23 cellular contexts compared by ENCODE assay signal in genomic region chr13:112226320-112227002, GRCh38.
DNase-seq lines count a peak whose midpoint lies in the region; ATAC-seq, FAIRE-seq and TF ChIP-seq lines count a peak whose summit lies in the region.
"Had no signal": no experiment of that assay in that cellular context is flagged by ENCODE, and none has a peak within 500 bp of the region (broad histone marks: within the 10 kb centered on the region; RNA-seq: fewer than 3 reads in every experiment).

No MANE protein-coding gene starts in this region.

- no peaks in the 10 kb centered on the region for H3K79me1 ChIP-seq in neuronal stem cell (ENCODE audit: low read depth, low read length)

- DNase-seq in right lobe of liver (no peak), HepG2 (ENCODE audit: low spot score) (no peak), neuronal stem cell (ENCODE audit: low spot score) (no peak), spleen (peak; percentile 23), NCI-H1105 (lab: John Stamatoyannopoulos, UW) (no peak), MG63 (no peak)
- DNase-seq in activated naive CD4-positive, alpha-beta T cell treated with anti-CD3 and anti-CD28 coated beads for 36 hours: no peak
- DNase-seq: Caco-2; CD4-positive, CD25-positive, alpha-beta regulatory T cell; CD8-positive, alpha-beta T cell; DMS153; DND-41; GOT3; HFFc6 had no signal

- CTCF ChIA-PET in HepG2 (lab: Yijun Ruan, JAX; ENCODE audit: low intra/inter-chr PET ratio, low total read pairs): no interaction called here
- CTCF ChIA-PET in activated naive CD4-positive, alpha-beta T cell treated with anti-CD3 and anti-CD28 coated beads for 36 hours (lab: Charles Lee): interaction anchor here (0.7 kb wide), 1 partner anchor 11 kb away, joined by 3 read pairs; no protein-coding TSS in a partner anchor

- H2AK5ac ChIP-seq in neuronal stem cell (ENCODE audit: low read depth, low read length): peak overlapping the region; percentile 0

- H3K27ac ChIP-seq in right lobe of liver (peak overlapping the region in 2 of 3 donors; percentile 12 to 56), HepG2 (ENCODE audit: extremely low read length, insufficient read depth, low read length) (no peak overlapping the region), neuronal stem cell (replicated peaks; ENCODE audit: low read length) (no peak overlapping the region), spleen (no peak overlapping the region)
- H3K27ac ChIP-seq: 22Rv1, BLaER1, C4-2B had no signal

- H3K4me1 ChIP-seq in right lobe of liver: peaks cover 0 to 18% (median 7%) of the 10 kb centered on the region in 4 donors
- no peaks in the 10 kb centered on the region for H3K4me1 ChIP-seq in HepG2 (ENCODE audit: insufficient read depth, low read length)
- H3K4me1 ChIP-seq in neuronal stem cell (ENCODE audit: control insufficient read depth in 2 of 2, insufficient read depth in 1 of 2, low read depth in 1 of 2, low read length in 2 of 2): no peaks in the 10 kb centered on the region
- no peaks in the 10 kb centered on the region for H3K4me1 ChIP-seq in spleen
- H3K4me1 ChIP-seq: Caco-2, HAP-1 had no signal

- POLR2A ChIA-PET in HepG2 (lab: Yijun Ruan, JAX): no interaction called here

- no peaks in the 10 kb centered on the region; the same call in 1 of the 2 replicates for H4K20me1 ChIP-seq in HepG2 (ENCODE audit: insufficient read depth, low read length)
- H4K20me1 ChIP-seq: BLaER1 had no signal

- no peak overlapping the region for H2BK120ac ChIP-seq in neuronal stem cell (ENCODE audit: low read depth, low read length)

- no peak overlapping the region for H2BK12ac ChIP-seq in neuronal stem cell (ENCODE audit: low read length)

- TF ChIP-seq EP300 in HepG2 (IDR thresholded peaks at IDR 0.05; ENCODE audit: low read depth in 2 of 2, low read length in 2 of 2) (no peak), HepG2 (CRISPR knock-in tag; IDR thresholded peaks at IDR 0.05; ENCODE audit: borderline replicate concordance) (no peak)

- no peak overlapping the region for H3K4me2 ChIP-seq in HepG2 (ENCODE audit: low read depth, low read length)
- H3K4me2 ChIP-seq in neuronal stem cell (ENCODE audit: insufficient read depth, low read length, poor library complexity, severe bottlenecking): no peak overlapping the region
- H3K4me2 ChIP-seq: BLaER1 had no signal

- H4K8ac ChIP-seq in neuronal stem cell (ENCODE audit: low read depth, low read length): no peak overlapping the region

- ATAC-seq in right lobe of liver: no peak
- ATAC-seq in HepG2: no peak
- ATAC-seq: CD8-positive, alpha-beta T cell had no signal

- H3K4me3 Mint-ChIP-seq in activated naive CD4-positive, alpha-beta T cell treated with anti-CD3 and anti-CD28 coated beads for 36 hours: no peak overlapping the region
- H3K4me3 Mint-ChIP-seq: B cell; CD4-positive, CD25-positive, alpha-beta regulatory T cell; CD8-positive, alpha-beta T cell; HFFc6 had no signal

- no peak for TF ChIP-seq CTCF in right lobe of liver (IDR thresholded peaks at IDR 0.05)
- no peak for TF ChIP-seq CTCF in HepG2 (CRISPR knock-in tag; IDR thresholded peaks at IDR 0.05)
- no peak for TF ChIP-seq CTCF in spleen (IDR thresholded peaks at IDR 0.05 in 8 of 11, conservative IDR thresholded peaks at IDR 0.05 in 3 of 11)

- H3K18ac ChIP-seq in neuronal stem cell (ENCODE audit: low read length): peak overlapping the region; percentile 32

- peak overlapping the region; percentile 55 for H2BK15ac ChIP-seq in neuronal stem cell (ENCODE audit: low read length)

- no peak overlapping the region for H3K14ac ChIP-seq in neuronal stem cell (ENCODE audit: low read length)

- H2AFZ ChIP-seq in HepG2 (ENCODE audit: low read length) (no peak overlapping the region), neuronal stem cell (ENCODE audit: low read length) (no peak overlapping the region)

- no peaks in the 10 kb centered on the region for H3K4me1 Mint-ChIP-seq in activated naive CD4-positive, alpha-beta T cell treated with anti-CD3 and anti-CD28 coated beads for 36 hours (ENCODE audit: low read depth)
- H3K4me1 Mint-ChIP-seq: B cell; CD4-positive, CD25-positive, alpha-beta regulatory T cell had no signal

- H3K23ac ChIP-seq in neuronal stem cell (ENCODE audit: low read depth, low read length, poor library complexity): no peak overlapping the region

- H3K4ac ChIP-seq in neuronal stem cell (ENCODE audit: low read length): no peak overlapping the region

- in situ Hi-C loops in HepG2 (cut with HindIII; ENCODE audit: extremely low pct_ligation_motif_present, low pct_unique_long_range_greater_than_20kb): no loop called here

- H3K36me3 ChIP-seq in right lobe of liver (no peaks in the 10 kb centered on the region), HepG2 (replicated peaks in 1 of 2; ENCODE audit: control insufficient read depth in 1 of 2, insufficient read depth in 2 of 2, low read length in 2 of 2) (no peaks in the 10 kb centered on the region; a peak in 1 of 5 replicates), neuronal stem cell (replicated peaks in 1 of 2; ENCODE audit: control insufficient read depth in 2 of 2, insufficient read depth in 2 of 2, low read length in 2 of 2) (no peaks in the 10 kb centered on the region), spleen (no peaks in the 10 kb centered on the region), MG63 (no peaks in the 10 kb centered on the region)
- H3K36me3 ChIP-seq: BLaER1, HAP-1 had no signal

- no peaks in the 10 kb centered on the region for H3K9me3 Mint-ChIP-seq in activated naive CD4-positive, alpha-beta T cell treated with anti-CD3 and anti-CD28 coated beads for 36 hours
- H3K9me3 Mint-ChIP-seq: CD8-positive, alpha-beta T cell had no signal

- H3K9ac ChIP-seq in HepG2 (ENCODE audit: insufficient read depth, low read depth, low read length): no peak overlapping the region
- H3K9ac ChIP-seq in neuronal stem cell (ENCODE audit: low read depth, low read length, poor library complexity): no peak overlapping the region
- H3K9ac ChIP-seq: BLaER1 had no signal

- 70% methylated on average over 4 of the region's 10 CpGs for WGBS in right lobe of liver (ENCODE audit: insufficient coverage, low coverage, low lambda C conversion rate, missing lambda C conversion rate)
- 46% methylated on average over 7 of the region's 10 CpGs for WGBS in HepG2 (ENCODE audit: low lambda C conversion rate)
- no CpG with 5 or more reads among the region's 10 CpGs for WGBS in neuronal stem cell (ENCODE audit: extremely low coverage in 2 of 2, insufficient read length in 2 of 2, insufficient replicate concordance in 1 of 2), 2 donors
- WGBS in spleen, 5 donors: 76 to 82% (median 78%) methylated on average over 10 of the region's 10 CpGs

- intact Hi-C loops in right lobe of liver (cut with DNase I) (no loop called here), HepG2 (cut with micrococcal nuclease; ENCODE audit: unreplicated experiment) (no loop called here), spleen (cut with DNase I; ENCODE audit: low total_unique reads) (no loop called here)
- intact Hi-C loops in activated naive CD4-positive, alpha-beta T cell treated with anti-CD3 and anti-CD28 coated beads for 36 hours (cut with micrococcal nuclease): no loop called here

- no peaks in the 10 kb centered on the region for H3K27me3 Mint-ChIP-seq in activated naive CD4-positive, alpha-beta T cell treated with anti-CD3 and anti-CD28 coated beads for 36 hours (ENCODE audit: low read depth)
- H3K27me3 Mint-ChIP-seq: B cell; CD4-positive, CD25-positive, alpha-beta regulatory T cell had no signal

- no peak for TF ChIP-seq RAD21 in HepG2 (CRISPR knock-in tag; IDR thresholded peaks at IDR 0.05)

- no peak overlapping the region for H3K27ac Mint-ChIP-seq in activated naive CD4-positive, alpha-beta T cell treated with anti-CD3 and anti-CD28 coated beads for 36 hours
- H3K27ac Mint-ChIP-seq: B cell; CD8-positive, alpha-beta T cell; HFFc6 had no signal

- H3K36me3 Mint-ChIP-seq in activated naive CD4-positive, alpha-beta T cell treated with anti-CD3 and anti-CD28 coated beads for 36 hours (ENCODE audit: low read depth): no peaks in the 10 kb centered on the region
- H3K36me3 Mint-ChIP-seq: CD4-positive, CD25-positive, alpha-beta regulatory T cell; CD8-positive, alpha-beta T cell had no signal

- H3K4me3 ChIP-seq in right lobe of liver: no peak overlapping the region
- H3K4me3 ChIP-seq in HepG2 (replicated peaks in 1 of 3; ENCODE audit: insufficient read depth in 1 of 3, low read depth in 2 of 3, low read length in 3 of 3): no peak overlapping the region
- H3K4me3 ChIP-seq in neuronal stem cell (ENCODE audit: low read length in 2 of 2): no peak overlapping the region
- H3K4me3 ChIP-seq in spleen: no peak overlapping the region
- no peak overlapping the region for H3K4me3 ChIP-seq in MG63
- H3K4me3 ChIP-seq: BLaER1, HAP-1 had no signal

- H2BK5ac ChIP-seq in neuronal stem cell (ENCODE audit: low read length): no peak overlapping the region

- H3K27me3 ChIP-seq in right lobe of liver (no peaks in the 10 kb centered on the region), HepG2 (ENCODE audit: control insufficient read depth in 1 of 2, insufficient read depth in 2 of 2, low read length in 2 of 2) (peaks cover 3 to 50% of the 10 kb centered on the region in 2 experiments; a peak in 3 of 5 replicates), neuronal stem cell (ENCODE audit: control insufficient read depth in 3 of 3, insufficient read depth in 3 of 3, low read depth in 1 of 3, low read length in 3 of 3) (no peaks in the 10 kb centered on the region), spleen (replicated peaks in 1 of 7) (peaks cover 0 to 5% (median 0%) of the 10 kb centered on the region in 7 donors), MG63 (0 out of 2 replicates have a peak, but pooled peaks cover 2% of the 10 kb centered on the region)
- H3K27me3 ChIP-seq: BLaER1 had no signal

- H4K91ac ChIP-seq in neuronal stem cell (ENCODE audit: low read depth, low read length, poor library complexity): no peak overlapping the region

- H3K9me3 ChIP-seq in right lobe of liver (no peaks in the 10 kb centered on the region), HepG2 (ENCODE audit: low read length) (no peaks in the 10 kb centered on the region), neuronal stem cell (replicated peaks in 1 of 2; ENCODE audit: control insufficient read depth in 2 of 2, insufficient read depth in 1 of 2, low read depth in 1 of 2, low read length in 2 of 2) (peaks cover 0 to 10% of the 10 kb centered on the region in 2 donors), spleen (no peaks in the 10 kb centered on the region), MG63 (no peaks in the 10 kb centered on the region)
- H3K9me3 ChIP-seq: BLaER1, Caco-2, HAP-1 had no signal

- no peak for FAIRE-seq in HepG2 (lab: Jason Lieb, UNC)
- FAIRE-seq: A204.1, G401.6, GM12892, H54 had no signal

- H3K79me2 ChIP-seq in HepG2 (ENCODE audit: insufficient read depth, low read length): no peaks in the 10 kb centered on the region

- no TSS peak for BruUV-seq in HepG2 (replicated peaks; lab: Mats Ljungman, UMichigan)

- TF ChIP-seq POLR2A in right lobe of liver (IDR thresholded peaks at IDR 0.05): no peak
- TF ChIP-seq POLR2A in HepG2 (IDR thresholded peaks at IDR 0.05; ENCODE audit: insufficient read depth in 1 of 2, low read depth in 2 of 2, low read length in 2 of 2): no peak
- TF ChIP-seq POLR2A in spleen (IDR thresholded peaks at IDR 0.05): no peak

TF ChIP-seq in HepG2, 621 proteins besides CTCF, POLR2A, EP300 and RAD21 (continues in another document):
- TF ChIP-seq SP2 (CRISPR knock-in tag; IDR thresholded peaks at IDR 0.05) (no peak), ZNF30 (CRISPR knock-in tag; IDR thresholded peaks at IDR 0.05) (no peak)

Comparison
In these comparisons a context has a peak if more than half of its experiments do, and no peak if none do; other contexts are left out.
1. H3K27ac ChIP-seq: peak in right lobe of liver (2 of 3); none in HepG2 (single experiment), neuronal stem cell (single experiment) and spleen (0 of 8).